ENCODE assay signal across 2 cellular contexts in genomic region chr4:39037491-39037825, GRCh38.
TF ChIP-seq lines count a peak whose summit lies in the region.

No MANE protein-coding gene starts in this region.

TF ChIP-seq in A549, 52 proteins besides CTCF, POLR2A, EP300 and RAD21:
- TF ChIP-seq HOXB13 (CRISPR knock-in tag; IDR thresholded peaks at IDR 0.05; ENCODE audit: low read depth), result peak; percentile 32; the same call in 1 of the 2 replicates
- TF ChIP-seq CEBPB (IDR thresholded peaks at IDR 0.05), result no peak
- no peak for TF ChIP-seq FOSL2 (IDR thresholded peaks at IDR 0.05)
- TF ChIP-seq FOSL2 (CRISPR knock-in tag; IDR thresholded peaks at IDR 0.05), result peak; percentile 49; the same call in 1 of the 2 replicates
- TF ChIP-seq EHMT2 (IDR thresholded peaks at IDR 0.05; ENCODE audit: low read depth), result no peak
- TF ChIP-seq MAX (IDR thresholded peaks at IDR 0.05), result 0 out of 2 replicates have a peak, but pooled peaks have one; percentile 26
- TF ChIP-seq TP53 (CRISPR knock-in tag; IDR thresholded peaks at IDR 0.05), result no peak
- TF ChIP-seq REST (IDR thresholded peaks at IDR 0.05), result no peak
- no peak for TF ChIP-seq ZNF302 (CRISPR knock-in tag; IDR thresholded peaks at IDR 0.05)
- TF ChIP-seq RCOR1 (IDR thresholded peaks at IDR 0.05; ENCODE audit: low read depth, low read length), result no peak
- no peak for TF ChIP-seq CHD2 (IDR thresholded peaks at IDR 0.05; ENCODE audit: low read length, partially characterized antibody)
- no peak for TF ChIP-seq MAZ (IDR thresholded peaks at IDR 0.05; ENCODE audit: borderline replicate concordance, low read depth, low read length)
- TF ChIP-seq CBX2 (IDR thresholded peaks at IDR 0.05; ENCODE audit: borderline replicate concordance, low read depth), result no peak
- TF ChIP-seq TFCP2L1 (CRISPR knock-in tag; IDR thresholded peaks at IDR 0.05), result no peak
- no peak for TF ChIP-seq FOXS1 (CRISPR knock-in tag; IDR thresholded peaks at IDR 0.05)
TF ChIP-seq in A549: peak in this region for 3.

TF ChIP-seq in K562, 482 proteins besides CTCF, POLR2A, EP300 and RAD21:
- TF ChIP-seq ATF3 (IDR thresholded peaks at IDR 0.05) (0 out of 2 replicates have a peak, but pooled peaks have one; percentile 13), ATF3 (CRISPR knock-in tag; conservative IDR thresholded peaks at IDR 0.05) (no peak), ZNF197 (CRISPR knock-in tag; IDR thresholded peaks at IDR 0.05; ENCODE audit: low read depth) (no peak), ATF7 (IDR thresholded peaks at IDR 0.05) (no peak), JUND (IDR thresholded peaks at IDR 0.05; ENCODE audit: borderline replicate concordance, low read depth, low read length) (0 out of 2 replicates have a peak, but pooled peaks have one; percentile 29), JUND (tag; IDR thresholded peaks at IDR 0.05; ENCODE audit: borderline replicate concordance, low read depth, low read length) (no peak), CTBP1 (IDR thresholded peaks at IDR 0.05; ENCODE audit: borderline replicate concordance) (no peak), FOSL1 (tag; conservative IDR thresholded peaks at IDR 0.05) (0 out of 2 replicates have a peak, but pooled peaks have one; percentile 10)
